ENCODE assay signal across 13 cellular contexts in the genomic region with DNA sequence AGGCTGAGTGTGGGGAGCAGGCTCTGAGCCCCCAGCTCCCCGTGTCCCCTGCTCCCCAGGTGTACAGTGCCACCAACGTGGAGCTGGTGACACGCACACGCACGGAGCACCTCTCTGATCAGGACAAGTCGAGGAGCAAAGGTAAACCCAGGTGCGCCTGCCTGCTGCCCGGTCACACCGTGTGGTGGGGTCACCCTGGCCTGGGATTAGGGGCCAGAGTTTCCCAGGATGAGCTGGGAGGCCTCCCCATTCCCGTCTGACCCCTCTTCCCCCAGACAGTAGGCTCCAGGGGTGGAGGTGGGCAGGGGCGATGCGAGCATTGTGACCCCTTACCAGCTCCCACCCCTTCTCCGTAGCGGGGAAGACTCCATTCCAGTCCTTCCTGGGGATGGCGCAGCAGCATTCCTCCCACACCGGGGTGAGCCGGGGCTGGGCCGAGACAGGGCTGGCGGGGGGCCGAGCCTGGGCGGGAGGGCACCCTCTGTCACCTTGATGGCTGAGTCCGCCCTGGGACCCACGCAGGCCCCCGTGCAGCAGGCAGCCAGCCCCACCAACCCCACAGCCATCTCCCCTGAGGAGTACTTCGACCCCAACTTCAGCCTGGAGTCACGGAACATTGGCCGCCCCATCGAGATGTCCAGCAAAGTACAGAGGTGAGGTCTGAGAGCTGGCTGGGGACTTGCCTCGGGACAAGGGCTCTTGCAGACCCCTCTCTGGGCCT.
"Had no signal": no experiment of that assay in that cellular context is flagged by ENCODE, and none has a peak within 500 bp of the region (broad histone marks: within the 10 kb centered on the region; RNA-seq: fewer than 3 reads in every experiment).

No MANE protein-coding gene starts in this region.

- H3K4me3 Mint-ChIP-seq: activated CD4-positive, alpha-beta T cell treated with anti-CD3 and anti-CD28 coated beads for 36 hours; activated CD8-positive, alpha-beta T cell treated with anti-CD3 and anti-CD28 coated beads, Interleukin-2, amount 10 ng/mL, durations not matched to agents 7 days and 5 days; activated naive CD8-positive, alpha-beta T cell; stimulated activated naive CD8-positive, alpha-beta T cell treated with anti-CD3 and anti-CD28 coated beads, Interleukin-15, amount 100 ng/mL, for 72 hours had no signal

- H3K27me3 Mint-ChIP-seq: activated CD4-positive, alpha-beta T cell treated with anti-CD3 and anti-CD28 coated beads for 36 hours; activated naive CD8-positive, alpha-beta T cell; stimulated activated naive CD8-positive, alpha-beta T cell treated with anti-CD3 and anti-CD28 coated beads, Interleukin-15, amount 100 ng/mL, for 72 hours had no signal

- H3K4me3 ChIP-seq: thoracic aorta, uterus had no signal

- H3K27me3 ChIP-seq: uterus had no signal

- DNase-seq: activated CD8-positive, alpha-beta T cell treated with anti-CD3 and anti-CD28 coated beads, Interleukin-2, amount 10 ng/mL, durations not matched to agents 7 days and 5 days; activated gamma-delta T cell; hypothalamus; stimulated activated CD4-positive, alpha-beta T cell treated with anti-CD3 and anti-CD28 coated beads, Interleukin-15, amount 100 ng/mL, for 24 hours; stimulated activated CD4-positive, alpha-beta T cell treated with anti-CD3 and anti-CD28 coated beads, Interleukin-4, amount 100 ng/mL, for 24 hours; stimulated activated naive CD8-positive, alpha-beta T cell treated with anti-CD3 and anti-CD28 coated beads, Interleukin-15, amount 100 ng/mL, for 72 hours; SW 1271; T-helper 9 cell; uterus had no signal

- H3K27ac Mint-ChIP-seq: activated CD4-positive, alpha-beta T cell treated with anti-CD3 and anti-CD28 coated beads for 36 hours; activated CD8-positive, alpha-beta T cell treated with anti-CD3 and anti-CD28 coated beads, Interleukin-2, amount 10 ng/mL, durations not matched to agents 7 days and 5 days; activated naive CD8-positive, alpha-beta T cell; nephron had no signal

- H3K4me1 ChIP-seq: uterus had no signal

- H3K27ac ChIP-seq: thoracic aorta, uterus had no signal

- ATAC-seq: activated CD4-positive, alpha-beta T cell treated with anti-CD3 and anti-CD28 coated beads for 36 hours; activated CD8-positive, alpha-beta T cell treated with anti-CD3 and anti-CD28 coated beads, Interleukin-2, amount 10 ng/mL, durations not matched to agents 7 days and 5 days; stimulated activated naive CD8-positive, alpha-beta T cell treated with anti-CD3 and anti-CD28 coated beads, Interleukin-15, amount 100 ng/mL, for 72 hours had no signal
